Comparison of ENCODE assay signal across 9 cellular contexts in genomic region chr17:1999557-2000251, GRCh38. TPM values are rescaled to one million over a fixed set of nuclear protein-coding genes. Genes with fewer than 3 reads are reported as not detected.
DNase-seq lines count a peak whose midpoint lies in the region; TF ChIP-seq lines count a peak whose summit lies in the region.
"Had no signal": no experiment of that assay in that cellular context is flagged by ENCODE, and none has a peak within 500 bp of the region (broad histone marks: within the 10 kb centered on the region; RNA-seq: fewer than 3 reads in every experiment).

No MANE protein-coding gene starts in this region.

- H3K27me3 ChIP-seq in adrenal gland (no peaks in the 10 kb centered on the region), spleen (replicated peaks in 1 of 7) (peaks cover 0 to 53% (median 24%) of the 10 kb centered on the region in 7 donors), A673 (replicated peaks; ENCODE audit: insufficient read depth, low read depth, low read length, poor library complexity) (no peaks in the 10 kb centered on the region)
- H3K27me3 ChIP-seq: SJSA1 had no signal

- no peaks in the 10 kb centered on the region for H3K36me3 Mint-ChIP-seq in T-helper 1 cell treated with Interleukin-12 subunit alpha and Interleukin-12 subunit beta and Interleukin-4 antibody, amounts not matched to agents 30 μg/mL and 1 μg/mL, for 36 hours (ENCODE audit: low read depth)

- H3K4me3 ChIP-seq in adrenal gland (peak overlapping the region in 1 of 4 donors; percentile 23), spleen (no peak overlapping the region), A673 (ENCODE audit: low read depth, low read length, poor library complexity, severe bottlenecking) (no peak overlapping the region)
- H3K4me3 ChIP-seq: SJSA1 had no signal

- no peaks in the 10 kb centered on the region for H3K4me1 Mint-ChIP-seq in T-helper 1 cell treated with Interleukin-12 subunit alpha and Interleukin-12 subunit beta and Interleukin-4 antibody, amounts not matched to agents 30 μg/mL and 1 μg/mL, for 36 hours (ENCODE audit: low read depth)

- H3K4me1 ChIP-seq in adrenal gland (replicated peaks in 1 of 2) (peaks cover 47 to 53% of the 10 kb centered on the region in 2 donors), spleen (peaks cover 16 to 64% (median 39%) of the 10 kb centered on the region in 6 donors), A673 (ENCODE audit: insufficient read depth, low read length, poor library complexity, severe bottlenecking) (peaks cover 11% of the 10 kb centered on the region)

- CTCF ChIA-PET in A673 (lab: Charles Lee) = no interaction called here

- POLR2A ChIA-PET in A673 (lab: Charles Lee; ENCODE audit: low non-redundant PET) = interaction anchor here (0.6 kb wide), 1 partner anchor 226 kb away, joined by 3 read pairs; no protein-coding TSS in a partner anchor

- 10 to 14% (median 12%) methylated on average over 6 to 13 of the region's 13 CpGs for WGBS in adrenal gland, 4 donors
- 23 to 43% (median 34%) methylated on average over 9 to 13 of the region's 13 CpGs for WGBS in spleen, 5 donors

- peak overlapping the region; percentile 2 to 94 (median 85) for H3K27ac ChIP-seq in adrenal gland
- H3K27ac ChIP-seq in spleen = peak overlapping the region in 6 of 8 donors; percentile 20 to 82 (median 68)
- H3K27ac ChIP-seq in A673 (ENCODE audit: low read depth, low read length, poor library complexity, severe bottlenecking) = no peak overlapping the region
- H3K27ac ChIP-seq: SJSA1 had no signal

- TF ChIP-seq CTCF in adrenal gland (IDR thresholded peaks at IDR 0.05) = no peak
- no peak for TF ChIP-seq CTCF in spleen (IDR thresholded peaks at IDR 0.05 in 8 of 11, conservative IDR thresholded peaks at IDR 0.05 in 3 of 11)
- no peak for TF ChIP-seq CTCF in A673 (conservative IDR thresholded peaks at IDR 0.05; ENCODE audit: low read depth, low read length)

- no peak overlapping the region for H3K27ac Mint-ChIP-seq in T-helper 1 cell treated with Interleukin-12 subunit alpha and Interleukin-12 subunit beta and Interleukin-4 antibody, amounts not matched to agents 30 μg/mL and 1 μg/mL, for 36 hours

- peak overlapping the region; percentile 16 for H3K4me3 Mint-ChIP-seq in T-helper 1 cell treated with Interleukin-12 subunit alpha and Interleukin-12 subunit beta and Interleukin-4 antibody, amounts not matched to agents 30 μg/mL and 1 μg/mL, for 36 hours

- BruUV-seq in A673 (replicated peaks; lab: Mats Ljungman, UMichigan) = no TSS peak

- peaks cover 36% of the 10 kb centered on the region for H3K27me3 Mint-ChIP-seq in T-helper 1 cell treated with Interleukin-12 subunit alpha and Interleukin-12 subunit beta and Interleukin-4 antibody, amounts not matched to agents 30 μg/mL and 1 μg/mL, for 36 hours (ENCODE audit: low read depth)

- TF ChIP-seq POLR2A in adrenal gland (IDR thresholded peaks at IDR 0.05) (peak in 1 of 2 donors; percentile 33), spleen (IDR thresholded peaks at IDR 0.05) (no peak)

- H3K9me3 Mint-ChIP-seq in T-helper 1 cell treated with Interleukin-12 subunit alpha and Interleukin-12 subunit beta and Interleukin-4 antibody, amounts not matched to agents 30 μg/mL and 1 μg/mL, for 36 hours = no peaks in the 10 kb centered on the region

- intact Hi-C loops in adrenal gland (cut with DNase I) (no loop called here), spleen (cut with DNase I; ENCODE audit: low total_unique reads) (no loop called here), A673 (cut with micrococcal nuclease; ENCODE audit: unreplicated experiment) (no loop called here)

- H3K9me3 ChIP-seq in adrenal gland (replicated peaks in 1 of 3) (no peaks in the 10 kb centered on the region), spleen (no peaks in the 10 kb centered on the region), A673 (ENCODE audit: low read depth, low read length, poor library complexity, severe bottlenecking) (no peaks in the 10 kb centered on the region)
- H3K9me3 ChIP-seq: SJSA1 had no signal

- H3K36me3 ChIP-seq in adrenal gland (replicated peaks in 1 of 2) = no peaks in the 10 kb centered on the region
- H3K36me3 ChIP-seq in spleen = no peaks in the 10 kb centered on the region
- no peaks in the 10 kb centered on the region for H3K36me3 ChIP-seq in A673 (ENCODE audit: insufficient read depth, low read length, poor library complexity, severe bottlenecking)
- H3K36me3 ChIP-seq: SJSA1 had no signal

- no peak for DNase-seq in T-helper 1 cell
- DNase-seq in adrenal gland = peak; percentile 65 to 86 (median 73)
- peak in 27 of 51 donors; percentile 9 to 70 (median 42) for DNase-seq in hypothalamus (lab: John Stamatoyannopoulos, UW)
- no peak for DNase-seq in spleen
- no peak for DNase-seq in A673 (ENCODE audit: low spot score)
- DNase-seq in RKO (ENCODE audit: low spot score) = no peak
- no peak for DNase-seq in stimulated activated CD4-positive, alpha-beta T cell treated with anti-CD3 and anti-CD28 coated beads, Interleukin-12 subunit alpha, Interleukin-12 subunit beta, amount 100 ng/mL, for 4 hours

RNA-seq across cellular contexts. Expression of gene RTN4RL1, which starts 25.4 kb away (rescaled TPM):
- total RNA-seq in adrenal gland (1 to 10 TPM; 5.1 to 9.4 (median 8.0) TPM), spleen (1 to 10 TPM in 5 of 7 donors, under 1 TPM in 2; 0.67 to 4.5 (median 2.1) TPM), A673 (2021) (0.80 and 1.0 TPM in 2 replicates)
- polyA plus RNA-seq in adrenal gland (1 to 10 TPM; 1.8 to 2.4 (median 1.9) TPM), spleen (under 1 TPM; 0.09 to 0.67 (median 0.26) TPM)
- total RNA-seq: SJSA1 had no signal

RNA-seq across cellular contexts. Expression of gene DPH1, which starts 30.2 kb away (rescaled TPM):
- total RNA-seq in adrenal gland = 10 to 100 TPM; 37.7 to 65.3 (median 57.7) TPM
- 100 to 1,000 TPM in 1 of 3 donors, 10 to 100 TPM in 2; 34.3 to 100 (median 69.7) TPM for polyA plus RNA-seq in adrenal gland
- 10 to 100 TPM; 38.3 to 58.5 (median 43.5) TPM for total RNA-seq in spleen
- 10 to 100 TPM; 20.6 to 37.9 (median 20.9) TPM for polyA plus RNA-seq in spleen
- total RNA-seq in A673 (2021) = 51.1 and 60.8 TPM in 2 replicates

RNA-seq across cellular contexts. Expression of gene OVCA2, which starts 42.1 kb away (rescaled TPM):
- total RNA-seq in adrenal gland = 10 to 100 TPM; 37.2 to 75.9 (median 55.6) TPM
- polyA plus RNA-seq in adrenal gland = 100 to 1,000 TPM in 2 of 3 donors, 10 to 100 TPM in 1; 57.5 to 155 (median 102) TPM
- 10 to 100 TPM; 20.9 to 51.3 (median 28.9) TPM for total RNA-seq in spleen
- 10 to 100 TPM; 52.9 to 68.8 (median 66.4) TPM for polyA plus RNA-seq in spleen
- total RNA-seq in A673 (2021) = 30.7 and 33.1 TPM in 2 replicates

RNA-seq across cellular contexts. Expression of gene HIC1, which starts 55.2 kb away (rescaled TPM):
- total RNA-seq in adrenal gland (10 to 100 TPM in 7 of 8 donors, 1 to 10 TPM in 1; 9.8 to 61.8 (median 31.5) TPM), spleen (10 to 100 TPM in 6 of 7 donors, 1 to 10 TPM in 1; 7.0 to 59.6 (median 23.3) TPM), A673 (2021) (0.84 and 1.5 TPM in 2 replicates)
- polyA plus RNA-seq in adrenal gland (10 to 100 TPM in 1 of 3 donors, 1 to 10 TPM in 1, under 1 TPM in 1; 0.92 to 16.7 (median 7.7) TPM), spleen (1 to 10 TPM; 1.3 to 4.7 (median 2.6) TPM)

Comparison
In these comparisons a context has a peak if more than half of its experiments do, and no peak if none do; other contexts are left out.
1. DNase-seq: peak in adrenal gland (7 of 7) and hypothalamus (27 of 51); none in T-helper 1 cell (0 of 5), spleen (single experiment), A673 (single experiment), RKO (single experiment) and stimulated activated CD4-positive, alpha-beta T cell treated with anti-CD3 and anti-CD28 coated beads, Interleukin-12 subunit alpha, Interleukin-12 subunit beta, amount 100 ng/mL, for 4 hours (single experiment).